In the genomic region with DNA sequence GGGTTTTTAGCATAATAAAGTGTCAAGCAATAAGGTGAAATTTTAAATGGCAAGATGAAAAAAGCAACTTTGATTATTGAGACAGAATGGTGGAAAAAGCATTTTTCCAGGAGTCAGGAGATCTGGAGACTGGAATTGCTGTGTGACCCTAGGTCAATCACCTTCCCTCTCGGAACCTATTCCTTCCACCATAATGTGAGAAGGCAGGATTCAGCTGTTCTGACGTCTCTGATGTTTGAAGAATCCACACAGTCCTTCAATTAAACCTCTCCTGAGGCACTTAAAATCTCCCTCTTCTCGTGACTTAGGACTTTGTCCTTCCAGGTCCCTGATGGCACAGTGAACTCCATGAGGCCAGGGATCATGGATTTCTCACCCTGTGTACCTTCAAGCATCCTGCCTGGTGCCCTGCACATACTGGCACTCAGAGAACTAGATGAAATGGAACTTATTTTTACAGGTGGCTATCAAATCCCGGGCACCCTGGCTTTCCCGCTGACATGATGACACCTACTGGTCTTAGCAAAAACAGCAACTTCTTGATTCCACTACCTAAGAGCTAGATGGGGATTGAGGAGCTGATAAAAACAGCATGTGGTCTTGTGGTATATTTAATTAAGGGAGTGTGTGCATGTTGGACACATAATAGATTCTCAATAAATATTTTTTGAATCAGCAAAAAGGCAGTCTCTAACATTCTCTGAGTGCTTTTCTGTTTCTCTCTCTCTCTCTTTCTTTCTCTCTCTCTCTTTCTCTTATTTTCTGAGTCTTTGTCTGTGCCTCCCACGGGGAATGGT, we compare ENCODE assay signal across 8 cellular contexts. TPM values are rescaled to one million over a fixed set of nuclear protein-coding genes. Genes with fewer than 3 reads are reported as not detected.
DNase-seq lines count a peak whose midpoint lies in the region; ATAC-seq and TF ChIP-seq lines count a peak whose summit lies in the region.

No MANE protein-coding gene starts in this region.

- peaks cover 13% of the 10 kb centered on the region for H3K27me3 Mint-ChIP-seq in activated T-helper 2 cell treated with anti-CD3 and anti-CD28 coated beads, Interferon-gamma antibody, Interleukin-2, Interleukin-4, amounts not matched to agents 10 μg/mL and 5 μg/mL and 100 μg/mL, durations not matched to agents 14 hours and 24 hours and 36 hours (ENCODE audit: low read depth)
- H3K27me3 Mint-ChIP-seq in progenitor cell of endocrine pancreas: peaks cover 88% of the 10 kb centered on the region

- H3K4me2 ChIP-seq in OCI-LY3 (ENCODE audit: low read length): peak overlapping the region; percentile 21; the same call in 1 of the 2 replicates

- DNase-seq in DMS79 (lab: John Stamatoyannopoulos, UW) (peak; percentile 34), KBM-7 (peak; percentile 70), globus pallidus (ENCODE audit: low spot score) (peak; percentile 51), progenitor cell of endocrine pancreas (ENCODE audit: low spot score, unreplicated experiment) (no peak)
- peak; percentile 10 for DNase-seq in activated T-helper 2 cell treated with anti-CD3 and anti-CD28 coated beads, Interferon-gamma antibody, Interleukin-2, Interleukin-4, amounts not matched to agents 10 μg/mL and 5 μg/mL and 100 μg/mL, durations not matched to agents 14 hours and 24 hours and 36 hours (ENCODE audit: low spot score)

- H3K27ac Mint-ChIP-seq in activated T-helper 2 cell treated with anti-CD3 and anti-CD28 coated beads, Interferon-gamma antibody, Interleukin-2, Interleukin-4, amounts not matched to agents 10 μg/mL and 5 μg/mL and 100 μg/mL, durations not matched to agents 14 hours and 24 hours and 36 hours: no peak overlapping the region
- no peak overlapping the region for H3K27ac Mint-ChIP-seq in progenitor cell of endocrine pancreas

- H3K27me3 ChIP-seq in OCI-LY3 (ENCODE audit: low read depth, low read length): peaks cover 14% of the 10 kb centered on the region

- no peaks in the 10 kb centered on the region for H3K36me3 Mint-ChIP-seq in activated T-helper 2 cell treated with anti-CD3 and anti-CD28 coated beads, Interferon-gamma antibody, Interleukin-2, Interleukin-4, amounts not matched to agents 10 μg/mL and 5 μg/mL and 100 μg/mL, durations not matched to agents 14 hours and 24 hours and 36 hours (ENCODE audit: low read depth)
- H3K36me3 Mint-ChIP-seq in progenitor cell of endocrine pancreas (ENCODE audit: insufficient read depth): no peaks in the 10 kb centered on the region

- H3K4me1 Mint-ChIP-seq in activated T-helper 2 cell treated with anti-CD3 and anti-CD28 coated beads, Interferon-gamma antibody, Interleukin-2, Interleukin-4, amounts not matched to agents 10 μg/mL and 5 μg/mL and 100 μg/mL, durations not matched to agents 14 hours and 24 hours and 36 hours (ENCODE audit: low read depth): peaks cover 7% of the 10 kb centered on the region
- H3K4me1 Mint-ChIP-seq in progenitor cell of endocrine pancreas (ENCODE audit: low read depth): no peaks in the 10 kb centered on the region

- H3K79me2 ChIP-seq in OCI-LY3 (ENCODE audit: low read length): no peaks in the 10 kb centered on the region

- in situ Hi-C loops in KBM-7 (cut with MboI; ENCODE audit: low pct_unique_long_range_greater_than_20kb, low sequenced_read_pairs): loop anchor here (25.0 kb wide), 1 partner anchor 610 kb away; no protein-coding TSS in a partner anchor

- intact Hi-C loops in activated T-helper 2 cell treated with anti-CD3 and anti-CD28 coated beads, Interferon-gamma antibody, Interleukin-2, Interleukin-4, amounts not matched to agents 10 μg/mL and 5 μg/mL and 100 μg/mL, durations not matched to agents 14 hours and 24 hours and 36 hours (cut with micrococcal nuclease): loop anchor here (5.0 kb wide), 1 partner anchor 505 kb away; no protein-coding TSS in a partner anchor

- H2AFZ ChIP-seq in OCI-LY3 (ENCODE audit: low read depth, low read length): no peak overlapping the region

- H3K27ac ChIP-seq in OCI-LY3 (ENCODE audit: low read length): no peak overlapping the region

- no peak overlapping the region for H3K4me3 Mint-ChIP-seq in activated T-helper 2 cell treated with anti-CD3 and anti-CD28 coated beads, Interferon-gamma antibody, Interleukin-2, Interleukin-4, amounts not matched to agents 10 μg/mL and 5 μg/mL and 100 μg/mL, durations not matched to agents 14 hours and 24 hours and 36 hours (ENCODE audit: low read depth)
- H3K4me3 Mint-ChIP-seq in progenitor cell of endocrine pancreas (ENCODE audit: low read depth): no peak overlapping the region

- peaks cover 20% of the 10 kb centered on the region for H3K4me1 ChIP-seq in OCI-LY3 (ENCODE audit: low read length)

- H3K36me3 ChIP-seq in OCI-LY3 (replicated peaks; ENCODE audit: low read depth, low read length): no peaks in the 10 kb centered on the region

- no peaks in the 10 kb centered on the region for H4K20me1 ChIP-seq in OCI-LY3 (ENCODE audit: insufficient read depth, low read length)

- no peak for ATAC-seq in GM18498 (IDR thresholded peaks at IDR 0.05; ENCODE audit: unreplicated experiment)
- no peak for ATAC-seq in HG02884 (IDR thresholded peaks at IDR 0.05; ENCODE audit: unreplicated experiment)

- H3K9me3 Mint-ChIP-seq in activated T-helper 2 cell treated with anti-CD3 and anti-CD28 coated beads, Interferon-gamma antibody, Interleukin-2, Interleukin-4, amounts not matched to agents 10 μg/mL and 5 μg/mL and 100 μg/mL, durations not matched to agents 14 hours and 24 hours and 36 hours: no peaks in the 10 kb centered on the region
- no peaks in the 10 kb centered on the region for H3K9me3 Mint-ChIP-seq in progenitor cell of endocrine pancreas (ENCODE audit: low read depth)

- TF ChIP-seq CTCF in OCI-LY3 (IDR thresholded peaks at IDR 0.05; ENCODE audit: low read depth, low read length) (peak; percentile 91), progenitor cell of endocrine pancreas (IDR thresholded peaks at IDR 0.05; ENCODE audit: unreplicated experiment) (peak; percentile 77)

- H3K9me3 ChIP-seq in OCI-LY3 (ENCODE audit: insufficient read depth, low read length): no peaks in the 10 kb centered on the region

- H3K9ac ChIP-seq in OCI-LY3 (ENCODE audit: low read length): no peak overlapping the region

- no peak overlapping the region for H3K4me3 ChIP-seq in OCI-LY3 (ENCODE audit: low read length)

RNA-seq across cellular contexts. Expression of a gene that starts 2.3 kb away (rescaled TPM):
- not detected in 2 replicates for total RNA-seq in activated T-helper 2 cell treated with anti-CD3 and anti-CD28 coated beads, Interferon-gamma antibody, Interleukin-2, Interleukin-4, amounts not matched to agents 10 μg/mL and 5 μg/mL and 100 μg/mL, durations not matched to agents 14 hours and 24 hours and 36 hours
- total RNA-seq in progenitor cell of endocrine pancreas: not detected in 2 replicates
